In genomic region chr9:134154262-134154701, GRCh38 we compare ENCODE assay signal across 11 cellular contexts. TPM values are rescaled to one million over a fixed set of nuclear protein-coding genes. Genes with fewer than 3 reads are reported as not detected.
"Had no signal": no experiment of that assay in that cellular context is flagged by ENCODE, and none has a peak within 500 bp of the region (broad histone marks: within the 10 kb centered on the region; RNA-seq: fewer than 3 reads in every experiment).

No MANE protein-coding gene starts in this region.

- H3K27ac Mint-ChIP-seq: HFFc6, IgD-negative memory B cell had no signal

- H3K27me3 Mint-ChIP-seq: IgD-negative memory B cell had no signal

- ATAC-seq: HCT116 had no signal

- H3K4me1 ChIP-seq: HAP-1 had no signal

- FAIRE-seq: HTR-8/SVneo had no signal

- H3K9me3 Mint-ChIP-seq: HFFc6, IgD-negative memory B cell had no signal

- H3K9ac ChIP-seq: GM23248 had no signal

- H3K9me3 ChIP-seq: HAP-1 had no signal

- DNase-seq: GM23248, GOT3, H7, HFFc6, KG1 had no signal

- H3K4me3 ChIP-seq: GM23248, HAP-1 had no signal

- H3K27ac ChIP-seq: GM23248 had no signal

- H2AFZ ChIP-seq: GM23248 had no signal

- H3K4me3 Mint-ChIP-seq: HFFc6, IgD-negative memory B cell had no signal

RNA-seq across cellular contexts. Expression of gene RNU6ATAC, which starts 10.1 kb away (rescaled TPM):
- total RNA-seq: GM23248, H4, H7, HT-29 had no signal
- polyA plus RNA-seq: GM23248, IgD-negative memory B cell had no signal
